Comparison of ENCODE assay signal across 8 cellular contexts in genomic region chr11:35040221-35040942, GRCh38.
DNase-seq lines count a peak whose midpoint lies in the region; ATAC-seq, FAIRE-seq and TF ChIP-seq lines count a peak whose summit lies in the region.

No MANE protein-coding gene starts in this region.

- H3K9me3 ChIP-seq in MG63 (no peaks in the 10 kb centered on the region; the same call in 1 of the 2 replicates), thymus (ENCODE audit: control insufficient read depth) (no peaks in the 10 kb centered on the region)

- peak overlapping the region; percentile 68 for H3K27ac ChIP-seq in thymus (ENCODE audit: low read depth)

- no peak overlapping the region for H3K4me3 ChIP-seq in MG63
- H3K4me3 ChIP-seq in thymus (ENCODE audit: low read length) = no peak overlapping the region

- no peaks in the 10 kb centered on the region for H3K27me3 ChIP-seq in MG63
- H3K27me3 ChIP-seq in thymus (ENCODE audit: control insufficient read depth, insufficient read depth) = no peaks in the 10 kb centered on the region

- peaks cover 6% of the 10 kb centered on the region for H3K4me1 ChIP-seq in thymus (ENCODE audit: control insufficient read depth, insufficient read depth, low read length)

- WGBS in thymus = 86% methylated on average over 12 of the region's 12 CpGs

- FAIRE-seq in D721Med (lab: Jason Lieb, UNC) = no peak

- no peaks in the 10 kb centered on the region; the same call in 1 of the 2 replicates for H3K36me3 ChIP-seq in MG63
- H3K36me3 ChIP-seq in thymus (ENCODE audit: control insufficient read depth, insufficient read depth) = no peaks in the 10 kb centered on the region

- TF ChIP-seq CTCF in D721Med (IDR thresholded peaks at IDR 0.05; ENCODE audit: insufficient read depth, missing control alignments) = no peak

- peak; percentile 77 for ATAC-seq in GM21723 (IDR thresholded peaks at IDR 0.05; ENCODE audit: unreplicated experiment)

- DNase-seq in GDM1 (lab: John Stamatoyannopoulos, UW) = peak; percentile 16
- DNase-seq in MG63 = peak; percentile 62
- DNase-seq in activated T-cell treated with anti-CD3 and anti-CD28 coated beads for 24 hours (ENCODE audit: low read depth) = peak; percentile 66
- DNase-seq in kidney glomerular epithelial cell (lab: John Stamatoyannopoulos, UW) = peak; percentile 20
- no peak for DNase-seq in NCI-H2171 treated with DMSO at 0.1 percent for 48 hours (lab: John Stamatoyannopoulos, UW)
- no peak for DNase-seq in D721Med (ENCODE audit: insufficient read length, low spot score)

Comparison
In these comparisons a context has a peak if more than half of its experiments do, and no peak if none do; other contexts are left out.
1. DNase-seq: peak in GDM1 (single experiment), MG63 (single experiment), activated T-cell treated with anti-CD3 and anti-CD28 coated beads for 24 hours (single experiment) and kidney glomerular epithelial cell (single experiment); none in NCI-H2171 treated with DMSO at 0.1 percent for 48 hours (single experiment) and D721Med (single experiment).